1 cellular context compared by ENCODE assay signal in the genomic region with DNA sequence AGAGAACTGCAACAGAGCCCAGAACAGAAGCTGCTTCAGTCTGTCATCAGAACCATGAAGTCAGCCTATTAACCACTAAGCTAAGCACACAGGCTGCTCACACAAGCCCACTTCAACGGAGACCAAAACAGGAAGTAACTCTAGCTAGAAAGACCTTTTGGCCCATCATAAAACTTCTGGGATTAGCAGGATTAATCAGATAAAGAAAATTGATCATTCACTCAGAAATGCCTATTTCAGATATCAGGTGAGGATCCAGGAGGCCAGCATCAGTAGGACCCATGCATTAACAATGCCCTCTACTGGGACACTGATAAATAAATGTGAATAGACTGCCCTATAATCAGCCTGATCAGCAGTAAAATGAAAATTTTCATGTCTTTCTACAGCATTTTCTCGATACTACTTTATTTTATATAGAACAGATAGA.
TF ChIP-seq lines count a peak whose summit lies in the region.

No MANE protein-coding gene starts in this region.

TF ChIP-seq in WTC11, 78 proteins besides CTCF, POLR2A, EP300 and RAD21 (continued from another document):
- TF ChIP-seq, protein P1, sequence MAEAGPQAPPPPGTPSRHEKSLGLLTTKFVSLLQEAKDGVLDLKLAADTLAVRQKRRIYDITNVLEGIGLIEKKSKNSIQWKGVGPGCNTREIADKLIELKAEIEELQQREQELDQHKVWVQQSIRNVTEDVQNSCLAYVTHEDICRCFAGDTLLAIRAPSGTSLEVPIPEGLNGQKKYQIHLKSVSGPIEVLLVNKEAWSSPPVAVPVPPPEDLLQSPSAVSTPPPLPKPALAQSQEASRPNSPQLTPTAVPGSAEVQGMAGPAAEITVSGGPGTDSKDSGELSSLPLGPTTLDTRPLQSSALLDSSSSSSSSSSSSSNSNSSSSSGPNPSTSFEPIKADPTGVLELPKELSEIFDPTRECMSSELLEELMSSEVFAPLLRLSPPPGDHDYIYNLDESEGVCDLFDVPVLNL (CRISPR knock-in tag; IDR thresholded peaks at IDR 0.05; ENCODE audit: borderline replicate concordance, low read depth), result no peak
- TF ChIP-seq, protein P2, sequence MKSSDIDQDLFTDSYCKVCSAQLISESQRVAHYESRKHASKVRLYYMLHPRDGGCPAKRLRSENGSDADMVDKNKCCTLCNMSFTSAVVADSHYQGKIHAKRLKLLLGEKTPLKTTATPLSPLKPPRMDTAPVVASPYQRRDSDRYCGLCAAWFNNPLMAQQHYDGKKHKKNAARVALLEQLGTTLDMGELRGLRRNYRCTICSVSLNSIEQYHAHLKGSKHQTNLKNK (CRISPR knock-in tag; IDR thresholded peaks at IDR 0.05), result no peak
